In genomic region chr7:24742764-24743163, GRCh38 we compare ENCODE assay signal across 21 cellular contexts. TPM values are rescaled to one million over a fixed set of nuclear protein-coding genes. Genes with fewer than 3 reads are reported as not detected.
DNase-seq lines count a peak whose midpoint lies in the region; ATAC-seq and TF ChIP-seq lines count a peak whose summit lies in the region.
"Had no signal": no experiment of that assay in that cellular context is flagged by ENCODE, and none has a peak within 500 bp of the region (broad histone marks: within the 10 kb centered on the region; RNA-seq: fewer than 3 reads in every experiment).

No MANE protein-coding gene starts in this region.

- H3K27ac Mint-ChIP-seq in activated CD8-positive, alpha-beta memory T cell treated with anti-CD3 and anti-CD28 coated beads, Interleukin-2, amount 10 ng/mL, durations not matched to agents 7 days and 5 days, result no peak overlapping the region
- H3K27ac Mint-ChIP-seq in osteocyte (ENCODE audit: unreplicated experiment), result peak overlapping the region; percentile 61
- H3K27ac Mint-ChIP-seq in neural progenitor cell, result no peak overlapping the region
- H3K27ac Mint-ChIP-seq in T-cell, result no peak overlapping the region
- H3K27ac Mint-ChIP-seq: GM23338 had no signal

- H3K9ac ChIP-seq in neural progenitor cell, result no peak overlapping the region
- H3K9ac ChIP-seq: KMS-11 had no signal

- no peaks in the 10 kb centered on the region for H3K36me3 Mint-ChIP-seq in activated CD8-positive, alpha-beta memory T cell treated with anti-CD3 and anti-CD28 coated beads, Interleukin-2, amount 10 ng/mL, durations not matched to agents 7 days and 5 days
- H3K36me3 Mint-ChIP-seq in osteocyte (ENCODE audit: unreplicated experiment), result peaks cover 6% of the 10 kb centered on the region
- no peaks in the 10 kb centered on the region for H3K36me3 Mint-ChIP-seq in neural progenitor cell
- H3K36me3 Mint-ChIP-seq in T-cell, result no peaks in the 10 kb centered on the region

- no peaks in the 10 kb centered on the region for H3K9me3 Mint-ChIP-seq in activated CD8-positive, alpha-beta memory T cell treated with anti-CD3 and anti-CD28 coated beads, Interleukin-2, amount 10 ng/mL, durations not matched to agents 7 days and 5 days (ENCODE audit: low read depth)
- H3K9me3 Mint-ChIP-seq in osteocyte (ENCODE audit: unreplicated experiment) (peaks cover 12% of the 10 kb centered on the region), neural progenitor cell (peaks cover 17% of the 10 kb centered on the region), T-cell (peaks cover 0 to 13% (median 4%) of the 10 kb centered on the region in 3 donors)

- H3K4me2 ChIP-seq in PC-9 (no peak overlapping the region), neural progenitor cell (no peak overlapping the region)
- H3K4me2 ChIP-seq: GM23338, KMS-11 had no signal

- TF ChIP-seq POLR2A in uterus (IDR thresholded peaks at IDR 0.05), result no peak

- TF ChIP-seq CTCF in osteocyte (IDR thresholded peaks at IDR 0.05) (no peak), uterus (IDR thresholded peaks at IDR 0.05) (no peak), PC-9 (conservative IDR thresholded peaks at IDR 0.05) (no peak), neural progenitor cell (IDR thresholded peaks at IDR 0.05) (no peak)

- H3K4me1 ChIP-seq in uterus (no peaks in the 10 kb centered on the region), PC-9 (replicated peaks; ENCODE audit: insufficient read depth) (no peaks in the 10 kb centered on the region), neural progenitor cell (no peaks in the 10 kb centered on the region)

- H3K9me2 ChIP-seq in PC-9 (ENCODE audit: insufficient read depth), result no peaks in the 10 kb centered on the region

- H2AFZ ChIP-seq in PC-9, result no peak overlapping the region
- H2AFZ ChIP-seq in neural progenitor cell (replicated peaks), result no peak overlapping the region
- H2AFZ ChIP-seq: GM23338 had no signal

- no peak overlapping the region for H3K4me3 Mint-ChIP-seq in activated CD8-positive, alpha-beta memory T cell treated with anti-CD3 and anti-CD28 coated beads, Interleukin-2, amount 10 ng/mL, durations not matched to agents 7 days and 5 days
- H3K4me3 Mint-ChIP-seq in osteocyte (ENCODE audit: unreplicated experiment) (no peak overlapping the region), neural progenitor cell (no peak overlapping the region), T-cell (no peak overlapping the region)
- H3K4me3 Mint-ChIP-seq: GM23338 had no signal

- no peaks in the 10 kb centered on the region for H3K4me1 Mint-ChIP-seq in activated CD8-positive, alpha-beta memory T cell treated with anti-CD3 and anti-CD28 coated beads, Interleukin-2, amount 10 ng/mL, durations not matched to agents 7 days and 5 days
- H3K4me1 Mint-ChIP-seq in osteocyte (ENCODE audit: unreplicated experiment) (peaks cover 30% of the 10 kb centered on the region), neural progenitor cell (no peaks in the 10 kb centered on the region), T-cell (no peaks in the 10 kb centered on the region)

- POLR2A ChIA-PET in PC-9 (lab: Charles Lee; ENCODE audit: unreplicated experiment), result no interaction called here
- POLR2A ChIA-PET in T-cell (lab: Charles Lee), result no interaction called here

- H3F3A ChIP-seq in PC-9 (ENCODE audit: insufficient read depth, low read depth) (no peaks in the 10 kb centered on the region), neural progenitor cell (ENCODE audit: low read depth) (no peaks in the 10 kb centered on the region)

- no peaks in the 10 kb centered on the region for H3K36me3 ChIP-seq in uterus
- no peaks in the 10 kb centered on the region for H3K36me3 ChIP-seq in PC-9 (ENCODE audit: low read depth)
- H3K36me3 ChIP-seq in neural progenitor cell, result peaks cover 5% of the 10 kb centered on the region
- H3K36me3 ChIP-seq: MG63 had no signal

- intact Hi-C loops in uterus (cut with DNase I; ENCODE audit: low total_unique reads) (no loop called here), PC-9 (cut with micrococcal nuclease; ENCODE audit: unreplicated experiment) (no loop called here)

- H4K20me1 ChIP-seq in PC-9 (ENCODE audit: insufficient read depth) (no peaks in the 10 kb centered on the region), neural progenitor cell (ENCODE audit: low read depth) (no peaks in the 10 kb centered on the region)

- H3K27me3 ChIP-seq in uterus (no peaks in the 10 kb centered on the region), PC-9 (ENCODE audit: insufficient read depth, low read depth) (no peaks in the 10 kb centered on the region), neural progenitor cell (no peaks in the 10 kb centered on the region)
- H3K27me3 ChIP-seq: MG63 had no signal

- no TSS peak for BruUV-seq in PC-9 (replicated peaks; lab: Mats Ljungman, UMichigan)

- no peak for ATAC-seq in activated CD8-positive, alpha-beta memory T cell treated with anti-CD3 and anti-CD28 coated beads, Interleukin-2, amount 10 ng/mL, durations not matched to agents 7 days and 5 days
- ATAC-seq in T-cell (replicated peaks in 1 of 4), result no peak
- ATAC-seq: GM12878, GM23338, Panc1 had no signal

- CTCF ChIA-PET in activated CD8-positive, alpha-beta memory T cell treated with anti-CD3 and anti-CD28 coated beads, Interleukin-2, amount 10 ng/mL, durations not matched to agents 7 days and 5 days (lab: Charles Lee), result interaction anchor here (1.2 kb wide), 1 partner anchor 27 kb away, joined by 3 read pairs; no protein-coding TSS in a partner anchor
- CTCF ChIA-PET in PC-9 (lab: Charles Lee), result no interaction called here
- CTCF ChIA-PET in T-cell (lab: Charles Lee), result no interaction called here

- no peaks in the 10 kb centered on the region for H3K79me2 ChIP-seq in PC-9 (ENCODE audit: low read depth)
- H3K79me2 ChIP-seq in neural progenitor cell (ENCODE audit: low read depth), result no peaks in the 10 kb centered on the region

- peaks cover 58% of the 10 kb centered on the region for H3K27me3 Mint-ChIP-seq in activated CD8-positive, alpha-beta memory T cell treated with anti-CD3 and anti-CD28 coated beads, Interleukin-2, amount 10 ng/mL, durations not matched to agents 7 days and 5 days
- H3K27me3 Mint-ChIP-seq in osteocyte (ENCODE audit: unreplicated experiment) (no peaks in the 10 kb centered on the region), neural progenitor cell (ENCODE audit: insufficient read depth, low read depth) (peaks cover 2% of the 10 kb centered on the region), T-cell (peaks cover 6 to 8% of the 10 kb centered on the region in 2 donors)

- H3K27ac ChIP-seq in epithelial cell of prostate (peak overlapping the region; percentile 88), uterus (peak overlapping the region; percentile 75 to 77), PC-9 (no peak overlapping the region), neural progenitor cell (no peak overlapping the region)
- H3K27ac ChIP-seq: KMS-11 had no signal

- H3K9me3 ChIP-seq in uterus (peaks cover 0 to 4% of the 10 kb centered on the region in 2 donors), PC-9 (ENCODE audit: insufficient read depth, low read depth) (peaks cover 16% of the 10 kb centered on the region), neural progenitor cell (ENCODE audit: low read depth) (no peaks in the 10 kb centered on the region)

- H3K4me3 ChIP-seq in uterus (no peak overlapping the region), PC-9 (no peak overlapping the region), neural progenitor cell (no peak overlapping the region)
- H3K4me3 ChIP-seq: GM12878, GM23338, MG63 had no signal

- DNase-seq in activated CD8-positive, alpha-beta memory T cell treated with anti-CD3 and anti-CD28 coated beads, Interleukin-2, amount 10 ng/mL, durations not matched to agents 7 days and 5 days, result peak; percentile 30
- no peak for DNase-seq in activated CD8-positive, alpha-beta memory T cell treated with anti-CD3 and anti-CD28 coated beads, Interleukin-2, amount 50 U/mL, for 4 hours
- DNase-seq in epithelial cell of prostate (ENCODE audit: low read depth, low spot score), result no peak
- no peak for DNase-seq in osteocyte (ENCODE audit: extremely low spot score, unreplicated experiment)
- DNase-seq in uterus, result no peak
- DNase-seq in PC-9, result no peak
- no peak for DNase-seq in neural progenitor cell (ENCODE audit: low spot score)
- no peak for DNase-seq in T-cell
- DNase-seq: 8988T, Calu3, DMS79, MG63, NCI-H1105 treated with DMSO at 0.1 percent for 48 hours, NCI-H1930, NCI-H2171 treated with DMSO at 0.1 percent for 48 hours, NCI-H774, SHP77 treated with DMSO at 0.1 percent for 48 hours had no signal

RNA-seq across cellular contexts. Expression of gene GSDME, which starts 14.5 kb away (rescaled TPM):
- total RNA-seq in activated CD8-positive, alpha-beta memory T cell treated with anti-CD3 and anti-CD28 coated beads, Interleukin-2, amount 10 ng/mL, durations not matched to agents 7 days and 5 days, result 1 to 10 TPM in 1 of 2 experiments, under 1 TPM in 1; 0.96 to 4.5 TPM
- total RNA-seq in osteocyte (10.2 and 11.9 TPM in 2 replicates), uterus (10 to 100 TPM; 10.8 to 25.5 (median 20.8) TPM), PC-9 (2021) (11.5 and 15.1 TPM in 2 replicates), neural progenitor cell (ENCODE audit: low replicate concordance) (12.8 and 15.5 TPM in 2 replicates), T-cell (1 to 10 TPM in 1 of 5 donors, under 1 TPM in 3, not detected in 1; 0.38 to 1.1 (median 0.46) TPM)

Comparison
In these comparisons a context has a peak if more than half of its experiments do, and no peak if none do; other contexts are left out.
1. H3K27ac ChIP-seq: peak in epithelial cell of prostate (single experiment) and uterus (2 of 2); none in PC-9 (single experiment) and neural progenitor cell (single experiment).